In the genomic region with DNA sequence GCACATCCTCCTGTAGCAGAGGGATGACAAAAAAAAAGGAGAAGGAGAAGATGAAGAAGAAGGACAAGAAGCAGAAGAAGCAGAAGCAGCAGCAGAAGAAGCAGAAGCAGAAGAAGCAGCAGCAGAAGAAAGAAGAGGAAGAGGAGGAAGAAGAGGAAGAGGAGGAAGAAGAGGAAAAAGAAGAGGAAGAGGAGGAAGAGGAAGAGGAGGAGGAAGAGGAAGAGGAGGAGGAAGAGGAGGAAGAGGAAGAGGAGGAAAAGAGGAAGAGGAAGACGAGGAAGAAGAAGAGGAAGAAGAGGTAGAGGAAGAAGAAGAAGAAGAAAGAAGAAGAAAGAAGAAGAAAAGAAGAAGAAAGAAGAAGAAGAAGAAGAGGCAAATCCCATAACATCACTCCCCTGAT, we compare ENCODE assay signal across 1 cellular context.
TF ChIP-seq lines count a peak whose summit lies in the region.

No MANE protein-coding gene starts in this region.

TF ChIP-seq in K562, 482 proteins besides CTCF, POLR2A, EP300 and RAD21 (continued from another document and continues in another):
- TF ChIP-seq, protein P1, sequence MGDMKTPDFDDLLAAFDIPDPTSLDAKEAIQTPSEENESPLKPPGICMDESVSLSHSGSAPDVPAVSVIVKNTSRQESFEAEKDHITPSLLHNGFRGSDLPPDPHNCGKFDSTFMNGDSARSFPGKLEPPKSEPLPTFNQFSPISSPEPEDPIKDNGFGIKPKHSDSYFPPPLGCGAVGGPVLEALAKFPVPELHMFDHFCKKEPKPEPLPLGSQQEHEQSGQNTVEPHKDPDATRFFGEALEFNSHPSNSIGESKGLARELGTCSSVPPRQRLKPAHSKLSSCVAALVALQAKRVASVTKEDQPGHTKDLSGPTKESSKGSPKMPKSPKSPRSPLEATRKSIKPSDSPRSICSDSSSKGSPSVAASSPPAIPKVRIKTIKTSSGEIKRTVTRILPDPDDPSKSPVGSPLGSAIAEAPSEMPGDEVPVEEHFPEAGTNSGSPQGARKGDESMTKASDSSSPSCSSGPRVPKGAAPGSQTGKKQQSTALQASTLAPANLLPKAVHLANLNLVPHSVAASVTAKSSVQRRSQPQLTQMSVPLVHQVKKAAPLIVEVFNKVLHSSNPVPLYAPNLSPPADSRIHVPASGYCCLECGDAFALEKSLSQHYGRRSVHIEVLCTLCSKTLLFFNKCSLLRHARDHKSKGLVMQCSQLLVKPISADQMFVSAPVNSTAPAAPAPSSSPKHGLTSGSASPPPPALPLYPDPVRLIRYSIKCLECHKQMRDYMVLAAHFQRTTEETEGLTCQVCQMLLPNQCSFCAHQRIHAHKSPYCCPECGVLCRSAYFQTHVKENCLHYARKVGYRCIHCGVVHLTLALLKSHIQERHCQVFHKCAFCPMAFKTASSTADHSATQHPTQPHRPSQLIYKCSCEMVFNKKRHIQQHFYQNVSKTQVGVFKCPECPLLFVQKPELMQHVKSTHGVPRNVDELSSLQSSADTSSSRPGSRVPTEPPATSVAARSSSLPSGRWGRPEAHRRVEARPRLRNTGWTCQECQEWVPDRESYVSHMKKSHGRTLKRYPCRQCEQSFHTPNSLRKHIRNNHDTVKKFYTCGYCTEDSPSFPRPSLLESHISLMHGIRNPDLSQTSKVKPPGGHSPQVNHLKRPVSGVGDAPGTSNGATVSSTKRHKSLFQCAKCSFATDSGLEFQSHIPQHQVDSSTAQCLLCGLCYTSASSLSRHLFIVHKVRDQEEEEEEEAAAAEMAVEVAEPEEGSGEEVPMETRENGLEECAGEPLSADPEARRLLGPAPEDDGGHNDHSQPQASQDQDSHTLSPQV (IDR thresholded peaks at IDR 0.05): no peak
- TF ChIP-seq KDM2B (CRISPR knock-in tag; IDR thresholded peaks at IDR 0.05) (no peak), PHF8 (IDR thresholded peaks at IDR 0.05; ENCODE audit: borderline replicate concordance, low read length) (no peak), MEF2A (IDR thresholded peaks at IDR 0.05; ENCODE audit: control insufficient read depth, low read depth, low read length) (no peak), ZNF717 (CRISPR knock-in tag; IDR thresholded peaks at IDR 0.05) (no peak), REST (CRISPR knock-in tag; IDR thresholded peaks at IDR 0.05; ENCODE audit: low read depth) (no peak), OTX1 (CRISPR knock-in tag; IDR thresholded peaks at IDR 0.05) (peak; percentile 15; the same call in 1 of the 2 replicates), SMARCA4 (IDR thresholded peaks at IDR 0.05) (no peak), ZNF707 (CRISPR knock-in tag; conservative IDR thresholded peaks at IDR 0.05) (no peak), NBN (IDR thresholded peaks at IDR 0.05; ENCODE audit: low read depth) (no peak), TCFL5 (CRISPR knock-in tag; conservative IDR thresholded peaks at IDR 0.05) (no peak), SMARCC2 (IDR thresholded peaks at IDR 0.05; ENCODE audit: low read depth) (no peak), HLTF (IDR thresholded peaks at IDR 0.05) (0 out of 2 replicates have a peak, but pooled peaks have one; percentile 61), ZNF282 (CRISPR knock-in tag; IDR thresholded peaks at IDR 0.05) (no peak), NFE2 (IDR thresholded peaks at IDR 0.05; ENCODE audit: low read depth) (no peak), ZNF695 (CRISPR knock-in tag; IDR thresholded peaks at IDR 0.05) (no peak), HDAC1 (IDR thresholded peaks at IDR 0.05) (no peak), SREBF1 (IDR thresholded peaks at IDR 0.05; ENCODE audit: borderline replicate concordance, low read depth, low read length) (no peak), ZNF354B (CRISPR knock-in tag; IDR thresholded peaks at IDR 0.05) (no peak), CCNT2 (IDR thresholded peaks at IDR 0.05; ENCODE audit: borderline replicate concordance, extremely low read depth, insufficient read length, low read depth, low read length) (no peak), HDAC2 (IDR thresholded peaks at IDR 0.05) (no peak), E2F3 (CRISPR knock-in tag; IDR thresholded peaks at IDR 0.05) (no peak), ZNF324 (CRISPR knock-in tag; IDR thresholded peaks at IDR 0.05) (no peak), ZNF232 (CRISPR knock-in tag; IDR thresholded peaks at IDR 0.05) (no peak), ZNF696 (CRISPR knock-in tag; conservative IDR thresholded peaks at IDR 0.05) (no peak), ZFP36 (IDR thresholded peaks at IDR 0.05; ENCODE audit: low read depth, low read length, partially characterized antibody) (no peak), ZNF133 (CRISPR knock-in tag; IDR thresholded peaks at IDR 0.05) (no peak), AFF4 (CRISPR knock-in tag; IDR thresholded peaks at IDR 0.05) (no peak), ERF (CRISPR knock-in tag; IDR thresholded peaks at IDR 0.05) (no peak), ZNF146 (CRISPR knock-in tag; IDR thresholded peaks at IDR 0.05; ENCODE audit: unreplicated experiment) (no peak), IRF2 (CRISPR knock-in tag; IDR thresholded peaks at IDR 0.05) (no peak), YBX1 (IDR thresholded peaks at IDR 0.05) (no peak), LARP7 (IDR thresholded peaks at IDR 0.05) (peak; percentile 75; the same call in 1 of the 2 replicates), U2AF1 (optimal IDR thresholded peaks at IDR 0.05; ENCODE audit: low read depth, low read length) (no peak), HNRNPLL (IDR thresholded peaks at IDR 0.05; ENCODE audit: low read depth, low read length, poor library complexity, severe bottlenecking) (no peak), NFXL1 (CRISPR knock-in tag; IDR thresholded peaks at IDR 0.05) (no peak), IFI16 (CRISPR knock-in tag; IDR thresholded peaks at IDR 0.05) (no peak), SMAD1 (IDR thresholded peaks at IDR 0.05; ENCODE audit: low read depth, low read length, partially characterized antibody) (no peak), ESRRA (IDR thresholded peaks at IDR 0.05; ENCODE audit: borderline replicate concordance, low read depth) (no peak), MYBL2 (IDR thresholded peaks at IDR 0.05; ENCODE audit: low read depth) (peak; percentile 29; the same call in 1 of the 2 replicates), MYBL2 (CRISPR knock-in tag; IDR thresholded peaks at IDR 0.05; ENCODE audit: borderline replicate concordance) (no peak), SETDB1 (IDR thresholded peaks at IDR 0.05; ENCODE audit: low read length) (no peak)
- TF ChIP-seq, protein P2, sequence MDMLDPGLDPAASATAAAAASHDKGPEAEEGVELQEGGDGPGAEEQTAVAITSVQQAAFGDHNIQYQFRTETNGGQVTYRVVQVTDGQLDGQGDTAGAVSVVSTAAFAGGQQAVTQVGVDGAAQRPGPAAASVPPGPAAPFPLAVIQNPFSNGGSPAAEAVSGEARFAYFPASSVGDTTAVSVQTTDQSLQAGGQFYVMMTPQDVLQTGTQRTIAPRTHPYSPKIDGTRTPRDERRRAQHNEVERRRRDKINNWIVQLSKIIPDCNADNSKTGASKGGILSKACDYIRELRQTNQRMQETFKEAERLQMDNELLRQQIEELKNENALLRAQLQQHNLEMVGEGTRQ (CRISPR knock-in tag; IDR thresholded peaks at IDR 0.05): no peak
- TF ChIP-seq, protein P3, sequence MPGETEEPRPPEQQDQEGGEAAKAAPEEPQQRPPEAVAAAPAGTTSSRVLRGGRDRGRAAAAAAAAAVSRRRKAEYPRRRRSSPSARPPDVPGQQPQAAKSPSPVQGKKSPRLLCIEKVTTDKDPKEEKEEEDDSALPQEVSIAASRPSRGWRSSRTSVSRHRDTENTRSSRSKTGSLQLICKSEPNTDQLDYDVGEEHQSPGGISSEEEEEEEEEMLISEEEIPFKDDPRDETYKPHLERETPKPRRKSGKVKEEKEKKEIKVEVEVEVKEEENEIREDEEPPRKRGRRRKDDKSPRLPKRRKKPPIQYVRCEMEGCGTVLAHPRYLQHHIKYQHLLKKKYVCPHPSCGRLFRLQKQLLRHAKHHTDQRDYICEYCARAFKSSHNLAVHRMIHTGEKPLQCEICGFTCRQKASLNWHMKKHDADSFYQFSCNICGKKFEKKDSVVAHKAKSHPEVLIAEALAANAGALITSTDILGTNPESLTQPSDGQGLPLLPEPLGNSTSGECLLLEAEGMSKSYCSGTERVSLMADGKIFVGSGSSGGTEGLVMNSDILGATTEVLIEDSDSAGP (CRISPR knock-in tag; IDR thresholded peaks at IDR 0.05): no peak
- TF ChIP-seq, protein P4, sequence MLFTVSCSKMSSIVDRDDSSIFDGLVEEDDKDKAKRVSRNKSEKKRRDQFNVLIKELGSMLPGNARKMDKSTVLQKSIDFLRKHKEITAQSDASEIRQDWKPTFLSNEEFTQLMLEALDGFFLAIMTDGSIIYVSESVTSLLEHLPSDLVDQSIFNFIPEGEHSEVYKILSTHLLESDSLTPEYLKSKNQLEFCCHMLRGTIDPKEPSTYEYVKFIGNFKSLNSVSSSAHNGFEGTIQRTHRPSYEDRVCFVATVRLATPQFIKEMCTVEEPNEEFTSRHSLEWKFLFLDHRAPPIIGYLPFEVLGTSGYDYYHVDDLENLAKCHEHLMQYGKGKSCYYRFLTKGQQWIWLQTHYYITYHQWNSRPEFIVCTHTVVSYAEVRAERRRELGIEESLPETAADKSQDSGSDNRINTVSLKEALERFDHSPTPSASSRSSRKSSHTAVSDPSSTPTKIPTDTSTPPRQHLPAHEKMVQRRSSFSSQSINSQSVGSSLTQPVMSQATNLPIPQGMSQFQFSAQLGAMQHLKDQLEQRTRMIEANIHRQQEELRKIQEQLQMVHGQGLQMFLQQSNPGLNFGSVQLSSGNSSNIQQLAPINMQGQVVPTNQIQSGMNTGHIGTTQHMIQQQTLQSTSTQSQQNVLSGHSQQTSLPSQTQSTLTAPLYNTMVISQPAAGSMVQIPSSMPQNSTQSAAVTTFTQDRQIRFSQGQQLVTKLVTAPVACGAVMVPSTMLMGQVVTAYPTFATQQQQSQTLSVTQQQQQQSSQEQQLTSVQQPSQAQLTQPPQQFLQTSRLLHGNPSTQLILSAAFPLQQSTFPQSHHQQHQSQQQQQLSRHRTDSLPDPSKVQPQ (CRISPR knock-in tag; IDR thresholded peaks at IDR 0.05; ENCODE audit: borderline replicate concordance): no peak
- TF ChIP-seq, protein P5, sequence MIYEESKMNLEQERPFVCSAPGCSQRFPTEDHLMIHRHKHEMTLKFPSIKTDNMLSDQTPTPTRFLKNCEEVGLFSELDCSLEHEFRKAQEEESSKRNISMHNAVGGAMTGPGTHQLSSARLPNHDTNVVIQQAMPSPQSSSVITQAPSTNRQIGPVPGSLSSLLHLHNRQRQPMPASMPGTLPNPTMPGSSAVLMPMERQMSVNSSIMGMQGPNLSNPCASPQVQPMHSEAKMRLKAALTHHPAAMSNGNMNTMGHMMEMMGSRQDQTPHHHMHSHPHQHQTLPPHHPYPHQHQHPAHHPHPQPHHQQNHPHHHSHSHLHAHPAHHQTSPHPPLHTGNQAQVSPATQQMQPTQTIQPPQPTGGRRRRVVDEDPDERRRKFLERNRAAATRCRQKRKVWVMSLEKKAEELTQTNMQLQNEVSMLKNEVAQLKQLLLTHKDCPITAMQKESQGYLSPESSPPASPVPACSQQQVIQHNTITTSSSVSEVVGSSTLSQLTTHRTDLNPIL (CRISPR knock-in tag; IDR thresholded peaks at IDR 0.05): no peak
- TF ChIP-seq, protein P6, sequence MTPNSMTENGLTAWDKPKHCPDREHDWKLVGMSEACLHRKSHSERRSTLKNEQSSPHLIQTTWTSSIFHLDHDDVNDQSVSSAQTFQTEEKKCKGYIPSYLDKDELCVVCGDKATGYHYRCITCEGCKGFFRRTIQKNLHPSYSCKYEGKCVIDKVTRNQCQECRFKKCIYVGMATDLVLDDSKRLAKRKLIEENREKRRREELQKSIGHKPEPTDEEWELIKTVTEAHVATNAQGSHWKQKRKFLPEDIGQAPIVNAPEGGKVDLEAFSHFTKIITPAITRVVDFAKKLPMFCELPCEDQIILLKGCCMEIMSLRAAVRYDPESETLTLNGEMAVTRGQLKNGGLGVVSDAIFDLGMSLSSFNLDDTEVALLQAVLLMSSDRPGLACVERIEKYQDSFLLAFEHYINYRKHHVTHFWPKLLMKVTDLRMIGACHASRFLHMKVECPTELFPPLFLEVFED (CRISPR knock-in tag; conservative IDR thresholded peaks at IDR 0.05): 0 out of 2 replicates have a peak, but pooled peaks have one; percentile 39
